8 cellular contexts compared by ENCODE assay signal in genomic region chr4:89482248-89482647, GRCh38.
DNase-seq lines count a peak whose midpoint lies in the region; ATAC-seq and TF ChIP-seq lines count a peak whose summit lies in the region.

No MANE protein-coding gene starts in this region.

- H3K27me3 ChIP-seq in SJCRH30 = no peaks in the 10 kb centered on the region
- H3K27me3 ChIP-seq in gastroesophageal sphincter = no peaks in the 10 kb centered on the region

- TF ChIP-seq EP300 in gastroesophageal sphincter (IDR thresholded peaks at IDR 0.05) = no peak

- H3K4me3 ChIP-seq in SJCRH30 (no peak overlapping the region), gastroesophageal sphincter (no peak overlapping the region)

- no peak for TF ChIP-seq POLR2A in gastroesophageal sphincter (IDR thresholded peaks at IDR 0.05)

- POLR2A ChIA-PET in activated CD4-positive, alpha-beta T cell treated with anti-CD3 and anti-CD28 coated beads, Interleukin-2, amount 10 ng/mL, durations not matched to agents 7 days and 5 days (lab: Charles Lee) = no interaction called here

- 0 out of 2 replicates have a peak, but pooled peaks cover 2% of the 10 kb centered on the region for H3K4me1 ChIP-seq in SJCRH30
- H3K4me1 ChIP-seq in gastroesophageal sphincter = no peaks in the 10 kb centered on the region

- no peaks in the 10 kb centered on the region for H3K36me3 ChIP-seq in SJCRH30
- H3K36me3 ChIP-seq in gastroesophageal sphincter = no peaks in the 10 kb centered on the region

- H3K27me3 Mint-ChIP-seq in activated CD4-positive, alpha-beta T cell treated with anti-CD3 and anti-CD28 coated beads, Interleukin-2, amount 10 ng/mL, durations not matched to agents 7 days and 5 days = peaks cover 6% of the 10 kb centered on the region

- peaks cover 3% of the 10 kb centered on the region for H3K36me3 Mint-ChIP-seq in activated CD4-positive, alpha-beta T cell treated with anti-CD3 and anti-CD28 coated beads, Interleukin-2, amount 10 ng/mL, durations not matched to agents 7 days and 5 days (ENCODE audit: low read depth)

- ATAC-seq in GM21360 (IDR thresholded peaks at IDR 0.05; ENCODE audit: unreplicated experiment) = peak; percentile 93
- peak; percentile 93 for ATAC-seq in HG03565 (IDR thresholded peaks at IDR 0.05; ENCODE audit: unreplicated experiment)
- no peak for ATAC-seq in gastroesophageal sphincter

- no peak overlapping the region for H3K27ac Mint-ChIP-seq in activated CD4-positive, alpha-beta T cell treated with anti-CD3 and anti-CD28 coated beads, Interleukin-2, amount 10 ng/mL, durations not matched to agents 7 days and 5 days

- peaks cover 2% of the 10 kb centered on the region for H3K9me3 Mint-ChIP-seq in activated CD4-positive, alpha-beta T cell treated with anti-CD3 and anti-CD28 coated beads, Interleukin-2, amount 10 ng/mL, durations not matched to agents 7 days and 5 days

- DNase-seq in DMS 273 (lab: John Stamatoyannopoulos, UW; ENCODE audit: unreplicated experiment) (peak; percentile 65), DMS 273 treated with DMSO at 0.1 percent for 48 hours (lab: John Stamatoyannopoulos, UW) (no peak), SJCRH30 (peak; percentile 29 to 66), iPS-NIHi7 (ENCODE audit: extremely low spot score) (peak; percentile 73)
- DNase-seq in activated CD4-positive, alpha-beta T cell treated with anti-CD3 and anti-CD28 coated beads, Interleukin-2, amount 10 ng/mL, durations not matched to agents 7 days and 5 days = no peak

- CTCF ChIA-PET in activated CD4-positive, alpha-beta T cell treated with anti-CD3 and anti-CD28 coated beads, Interleukin-2, amount 10 ng/mL, durations not matched to agents 7 days and 5 days (lab: Charles Lee) = no interaction called here

- no peak overlapping the region for H3K4me3 Mint-ChIP-seq in activated CD4-positive, alpha-beta T cell treated with anti-CD3 and anti-CD28 coated beads, Interleukin-2, amount 10 ng/mL, durations not matched to agents 7 days and 5 days

- no peaks in the 10 kb centered on the region for H3K4me1 Mint-ChIP-seq in activated CD4-positive, alpha-beta T cell treated with anti-CD3 and anti-CD28 coated beads, Interleukin-2, amount 10 ng/mL, durations not matched to agents 7 days and 5 days

- H3K9me3 ChIP-seq in SJCRH30 (replicated peaks) = no peaks in the 10 kb centered on the region
- H3K9me3 ChIP-seq in gastroesophageal sphincter = peaks cover 0 to 8% (median 0%) of the 10 kb centered on the region in 3 donors

- no peak for TF ChIP-seq CTCF in gastroesophageal sphincter (IDR thresholded peaks at IDR 0.05)

- H3K27ac ChIP-seq in SJCRH30 (no peak overlapping the region), gastroesophageal sphincter (no peak overlapping the region)

Comparison
In these comparisons a context has a peak if more than half of its experiments do, and no peak if none do; other contexts are left out.
1. DNase-seq: peak in DMS 273 (single experiment), SJCRH30 (2 of 2) and iPS-NIHi7 (single experiment); none in DMS 273 treated with DMSO at 0.1 percent for 48 hours (single experiment) and activated CD4-positive, alpha-beta T cell treated with anti-CD3 and anti-CD28 coated beads, Interleukin-2, amount 10 ng/mL, durations not matched to agents 7 days and 5 days (single experiment).